Comparison of ENCODE assay signal across 10 cellular contexts in the genomic region with DNA sequence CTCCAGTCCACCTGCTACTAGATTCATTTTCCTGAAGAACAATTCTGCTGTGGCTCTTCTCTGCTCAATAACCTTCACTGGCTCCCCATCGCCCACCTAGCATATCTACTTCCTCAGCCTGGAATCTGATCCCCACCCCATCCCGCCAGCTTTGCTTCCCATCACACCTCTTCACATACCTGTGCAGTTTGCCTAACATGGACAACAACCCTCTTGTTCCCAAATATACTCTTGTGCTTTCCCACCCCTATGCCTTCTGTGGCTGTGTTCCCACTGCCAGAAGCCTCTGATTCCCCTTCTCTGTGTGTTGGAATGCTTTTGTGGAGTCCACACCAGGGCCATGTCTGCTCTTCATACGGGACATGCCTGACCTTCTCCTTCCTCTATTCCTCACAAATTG. TPM values are rescaled to one million over a fixed set of nuclear protein-coding genes. Genes with fewer than 3 reads are reported as not detected.
DNase-seq lines count a peak whose midpoint lies in the region; ATAC-seq and TF ChIP-seq lines count a peak whose summit lies in the region.
"Had no signal": no experiment of that assay in that cellular context is flagged by ENCODE, and none has a peak within 500 bp of the region (broad histone marks: within the 10 kb centered on the region; RNA-seq: fewer than 3 reads in every experiment).

No MANE protein-coding gene starts in this region.

- H3K4me3 Mint-ChIP-seq in activated CD8-positive, alpha-beta memory T cell treated with anti-CD3 and anti-CD28 coated beads, Interleukin-2, amount 10 ng/mL, durations not matched to agents 7 days and 5 days: no peak overlapping the region
- no peak overlapping the region for H3K4me3 Mint-ChIP-seq in activated T-helper 2 cell treated with anti-CD3 and anti-CD28 coated beads, Interferon-gamma antibody, Interleukin-2, Interleukin-4, amounts not matched to agents 10 μg/mL and 5 μg/mL and 100 μg/mL, durations not matched to agents 14 hours and 24 hours and 36 hours (ENCODE audit: low read depth)

- intact Hi-C loops in activated T-helper 2 cell treated with anti-CD3 and anti-CD28 coated beads, Interferon-gamma antibody, Interleukin-2, Interleukin-4, amounts not matched to agents 10 μg/mL and 5 μg/mL and 100 μg/mL, durations not matched to agents 14 hours and 24 hours and 36 hours (cut with micrococcal nuclease): no loop called here
- intact Hi-C loops in lower lobe of right lung (cut with DNase I): no loop called here

- 98% methylated on average over 3 of the region's 3 CpGs for WGBS in thymus

- H3K27ac ChIP-seq in lower lobe of right lung (peak overlapping the region; percentile 83), thymus (ENCODE audit: low read depth) (peak overlapping the region; percentile 86)

- no peaks in the 10 kb centered on the region for H3K9me3 ChIP-seq in lower lobe of right lung
- H3K9me3 ChIP-seq in thymus (ENCODE audit: control insufficient read depth): no peaks in the 10 kb centered on the region

- no peaks in the 10 kb centered on the region for H3K27me3 ChIP-seq in lower lobe of right lung (ENCODE audit: low read depth)
- H3K27me3 ChIP-seq in thymus (ENCODE audit: control insufficient read depth, insufficient read depth): no peaks in the 10 kb centered on the region

- no peaks in the 10 kb centered on the region for H3K36me3 ChIP-seq in lower lobe of right lung
- H3K36me3 ChIP-seq in thymus (ENCODE audit: control insufficient read depth, insufficient read depth): no peaks in the 10 kb centered on the region

- H3K27me3 Mint-ChIP-seq in activated CD8-positive, alpha-beta memory T cell treated with anti-CD3 and anti-CD28 coated beads, Interleukin-2, amount 10 ng/mL, durations not matched to agents 7 days and 5 days: no peaks in the 10 kb centered on the region
- no peaks in the 10 kb centered on the region for H3K27me3 Mint-ChIP-seq in activated T-helper 2 cell treated with anti-CD3 and anti-CD28 coated beads, Interferon-gamma antibody, Interleukin-2, Interleukin-4, amounts not matched to agents 10 μg/mL and 5 μg/mL and 100 μg/mL, durations not matched to agents 14 hours and 24 hours and 36 hours (ENCODE audit: low read depth)

- CTCF ChIA-PET in activated CD8-positive, alpha-beta memory T cell treated with anti-CD3 and anti-CD28 coated beads, Interleukin-2, amount 10 ng/mL, durations not matched to agents 7 days and 5 days (lab: Charles Lee): interaction anchor here (3.4 to 5.7 kb wide), 2 partner anchors 12 to 46 kb away, joined by 21 to 40 read pairs; no protein-coding TSS in a partner anchor

- H3K4me1 Mint-ChIP-seq in activated CD8-positive, alpha-beta memory T cell treated with anti-CD3 and anti-CD28 coated beads, Interleukin-2, amount 10 ng/mL, durations not matched to agents 7 days and 5 days: peaks cover 87% of the 10 kb centered on the region
- H3K4me1 Mint-ChIP-seq in activated T-helper 2 cell treated with anti-CD3 and anti-CD28 coated beads, Interferon-gamma antibody, Interleukin-2, Interleukin-4, amounts not matched to agents 10 μg/mL and 5 μg/mL and 100 μg/mL, durations not matched to agents 14 hours and 24 hours and 36 hours (ENCODE audit: low read depth): peaks cover 67% of the 10 kb centered on the region

- ATAC-seq in activated CD8-positive, alpha-beta memory T cell treated with anti-CD3 and anti-CD28 coated beads, Interleukin-2, amount 10 ng/mL, durations not matched to agents 7 days and 5 days: no peak
- ATAC-seq in lower lobe of right lung: peak; percentile 47 to 76

- H3K9me3 Mint-ChIP-seq in activated CD8-positive, alpha-beta memory T cell treated with anti-CD3 and anti-CD28 coated beads, Interleukin-2, amount 10 ng/mL, durations not matched to agents 7 days and 5 days (ENCODE audit: low read depth): no peaks in the 10 kb centered on the region
- H3K9me3 Mint-ChIP-seq in activated T-helper 2 cell treated with anti-CD3 and anti-CD28 coated beads, Interferon-gamma antibody, Interleukin-2, Interleukin-4, amounts not matched to agents 10 μg/mL and 5 μg/mL and 100 μg/mL, durations not matched to agents 14 hours and 24 hours and 36 hours: peaks cover 14% of the 10 kb centered on the region

- no peak overlapping the region for H3K4me3 ChIP-seq in lower lobe of right lung
- H3K4me3 ChIP-seq in thymus (ENCODE audit: low read length): no peak overlapping the region

- DNase-seq in activated CD8-positive, alpha-beta memory T cell treated with anti-CD3 and anti-CD28 coated beads, Interleukin-2, amount 10 ng/mL, durations not matched to agents 7 days and 5 days: no peak
- DNase-seq in activated CD8-positive, alpha-beta memory T cell treated with anti-CD3 and anti-CD28 coated beads for 24 hours: no peak
- DNase-seq in activated T-helper 2 cell treated with anti-CD3 and anti-CD28 coated beads, Interferon-gamma antibody, Interleukin-2, Interleukin-4, amounts not matched to agents 10 μg/mL and 5 μg/mL and 100 μg/mL, durations not matched to agents 14 hours and 24 hours and 36 hours (ENCODE audit: low spot score): no peak
- no peak for DNase-seq in lower lobe of right lung
- no peak for DNase-seq in NCI-H1694 (lab: John Stamatoyannopoulos, UW)
- DNase-seq in activated CD4-positive, CD25-positive, alpha-beta regulatory T cell (lab: John Stamatoyannopoulos, UW): no peak
- no peak for DNase-seq in T1000 (lab: John Stamatoyannopoulos, UW)
- DNase-seq: effector CD4-positive, alpha-beta T cell; stimulated activated CD4-positive, alpha-beta T cell treated with anti-CD3 and anti-CD28 coated beads, Interleukin-2, amount 100 ng/mL, for 24 hours had no signal

- no peak for TF ChIP-seq CTCF in lower lobe of right lung (IDR thresholded peaks at IDR 0.05)

- H3K36me3 Mint-ChIP-seq in activated CD8-positive, alpha-beta memory T cell treated with anti-CD3 and anti-CD28 coated beads, Interleukin-2, amount 10 ng/mL, durations not matched to agents 7 days and 5 days: peaks cover 14% of the 10 kb centered on the region
- peaks cover 38% of the 10 kb centered on the region for H3K36me3 Mint-ChIP-seq in activated T-helper 2 cell treated with anti-CD3 and anti-CD28 coated beads, Interferon-gamma antibody, Interleukin-2, Interleukin-4, amounts not matched to agents 10 μg/mL and 5 μg/mL and 100 μg/mL, durations not matched to agents 14 hours and 24 hours and 36 hours (ENCODE audit: low read depth)

- H3K4me1 ChIP-seq in lower lobe of right lung (peaks cover 61% of the 10 kb centered on the region), thymus (ENCODE audit: control insufficient read depth, insufficient read depth, low read length) (peaks cover 60% of the 10 kb centered on the region)

- peak overlapping the region; percentile 92 for H3K27ac Mint-ChIP-seq in activated CD8-positive, alpha-beta memory T cell treated with anti-CD3 and anti-CD28 coated beads, Interleukin-2, amount 10 ng/mL, durations not matched to agents 7 days and 5 days
- peak overlapping the region; percentile 68 for H3K27ac Mint-ChIP-seq in activated T-helper 2 cell treated with anti-CD3 and anti-CD28 coated beads, Interferon-gamma antibody, Interleukin-2, Interleukin-4, amounts not matched to agents 10 μg/mL and 5 μg/mL and 100 μg/mL, durations not matched to agents 14 hours and 24 hours and 36 hours

RNA-seq across cellular contexts. Expression of gene CMTM7, which starts 29.5 kb away (rescaled TPM):
- 10 to 100 TPM; 42.6 to 49.8 TPM for total RNA-seq in activated CD8-positive, alpha-beta memory T cell treated with anti-CD3 and anti-CD28 coated beads, Interleukin-2, amount 10 ng/mL, durations not matched to agents 7 days and 5 days
- 60.0 and 60.9 TPM in 2 replicates for total RNA-seq in activated T-helper 2 cell treated with anti-CD3 and anti-CD28 coated beads, Interferon-gamma antibody, Interleukin-2, Interleukin-4, amounts not matched to agents 10 μg/mL and 5 μg/mL and 100 μg/mL, durations not matched to agents 14 hours and 24 hours and 36 hours
- 49.9 TPM for total RNA-seq in lower lobe of right lung
- 45.7 TPM for polyA plus RNA-seq in thymus
